Comparison of ENCODE assay signal across 8 cellular contexts in genomic region chr3:194141415-194142155, GRCh38. TPM values are rescaled to one million over a fixed set of nuclear protein-coding genes. Genes with fewer than 3 reads are reported as not detected.
DNase-seq lines count a peak whose midpoint lies in the region; ATAC-seq and TF ChIP-seq lines count a peak whose summit lies in the region.

No MANE protein-coding gene starts in this region.

- H3K36me3 Mint-ChIP-seq in activated CD8-positive, alpha-beta T cell treated with anti-CD3 and anti-CD28 coated beads, Interleukin-2, amount 10 ng/mL, durations not matched to agents 7 days and 5 days (ENCODE audit: low read depth) = no peaks in the 10 kb centered on the region

- peaks cover 3 to 8% of the 10 kb centered on the region in 2 donors for H3K4me1 ChIP-seq in lung (ENCODE audit: control insufficient read depth in 2 of 2, insufficient read depth in 2 of 2, low read length in 2 of 2)

- WGBS in lung, 2 donors = 2 to 7% methylated on average over 35 to 65 of the region's 65 CpGs

- H3K27me3 ChIP-seq in lung (ENCODE audit: control insufficient read depth, insufficient read depth) = no peaks in the 10 kb centered on the region

- peaks cover 62% of the 10 kb centered on the region for H3K27me3 Mint-ChIP-seq in activated CD8-positive, alpha-beta T cell treated with anti-CD3 and anti-CD28 coated beads, Interleukin-2, amount 10 ng/mL, durations not matched to agents 7 days and 5 days (ENCODE audit: low read depth)

- H3K4me1 Mint-ChIP-seq in activated CD8-positive, alpha-beta T cell treated with anti-CD3 and anti-CD28 coated beads, Interleukin-2, amount 10 ng/mL, durations not matched to agents 7 days and 5 days (ENCODE audit: low read depth) = peaks cover 39% of the 10 kb centered on the region

- H3K27ac ChIP-seq in lung (ENCODE audit: low read depth in 1 of 2, low read length in 1 of 2) = peak overlapping the region; percentile 98 to 99

- no peak for TF ChIP-seq CTCF in lung (IDR thresholded peaks at IDR 0.05; ENCODE audit: control extremely low read depth, extremely low read depth)

- CTCF ChIA-PET in activated CD8-positive, alpha-beta T cell treated with anti-CD3 and anti-CD28 coated beads, Interleukin-2, amount 10 ng/mL, durations not matched to agents 7 days and 5 days (lab: Charles Lee) = interaction anchor here (0.8 to 2.1 kb wide), 4 partner anchors 13 to 361 kb away, joined by 3 to 11 read pairs (median 5); no protein-coding TSS in a partner anchor

- peak; percentile 18 to 76 for DNase-seq in NCI-H446 (lab: John Stamatoyannopoulos, UW)
- no peak for DNase-seq in NCI-H446 treated with DMSO at 0.1 percent for 48 hours (lab: John Stamatoyannopoulos, UW)
- peak; percentile 88 for DNase-seq in NCI-H510A (lab: John Stamatoyannopoulos, UW)
- DNase-seq in activated CD8-positive, alpha-beta T cell treated with anti-CD3 and anti-CD28 coated beads, Interleukin-2, amount 10 ng/mL, durations not matched to agents 7 days and 5 days = peak; percentile 72
- DNase-seq in effector CD4-positive, alpha-beta T cell = peak; percentile 35
- peak; percentile 88 for DNase-seq in lung (ENCODE audit: low spot score)
- DNase-seq in stimulated activated CD4-positive, alpha-beta T cell treated with anti-CD3 and anti-CD28 coated beads, TNF-alpha, amount 100 ng/mL, for 1 hour (ENCODE audit: low read depth in 3 of 3, low spot score in 1 of 3) = peak in 2 of 3 donors; percentile 8 to 61

- no peaks in the 10 kb centered on the region for H3K36me3 ChIP-seq in lung (ENCODE audit: control insufficient read depth in 2 of 2, insufficient read depth in 2 of 2, low read length in 2 of 2)

- ATAC-seq in HG03095 (IDR thresholded peaks at IDR 0.05; ENCODE audit: unreplicated experiment) (peak; percentile 30), lung (ENCODE audit: insufficient read depth, low FRiP score) (peak; percentile 82)
- peak; percentile 59 for ATAC-seq in activated CD8-positive, alpha-beta T cell treated with anti-CD3 and anti-CD28 coated beads, Interleukin-2, amount 10 ng/mL, durations not matched to agents 7 days and 5 days

- no peaks in the 10 kb centered on the region for H3K9me3 ChIP-seq in lung (ENCODE audit: control insufficient read depth in 2 of 2, insufficient read depth in 1 of 2, low read length in 1 of 2)

- POLR2A ChIA-PET in activated CD8-positive, alpha-beta T cell treated with anti-CD3 and anti-CD28 coated beads, Interleukin-2, amount 10 ng/mL, durations not matched to agents 7 days and 5 days (lab: Charles Lee) = no interaction called here

- peak overlapping the region; percentile 54 for H3K4me3 Mint-ChIP-seq in activated CD8-positive, alpha-beta T cell treated with anti-CD3 and anti-CD28 coated beads, Interleukin-2, amount 10 ng/mL, durations not matched to agents 7 days and 5 days

- H3K9me3 Mint-ChIP-seq in activated CD8-positive, alpha-beta T cell treated with anti-CD3 and anti-CD28 coated beads, Interleukin-2, amount 10 ng/mL, durations not matched to agents 7 days and 5 days (ENCODE audit: insufficient read depth) = no peaks in the 10 kb centered on the region

- peak overlapping the region; percentile 44 for H3K4me3 ChIP-seq in lung

- H3K27ac Mint-ChIP-seq in activated CD8-positive, alpha-beta T cell treated with anti-CD3 and anti-CD28 coated beads, Interleukin-2, amount 10 ng/mL, durations not matched to agents 7 days and 5 days = peak overlapping the region; percentile 39

RNA-seq across cellular contexts. Expression of gene HES1, which starts 5.6 kb away (rescaled TPM):
- total RNA-seq in activated CD8-positive, alpha-beta T cell treated with anti-CD3 and anti-CD28 coated beads, Interleukin-2, amount 10 ng/mL, durations not matched to agents 7 days and 5 days = not detected
- total RNA-seq in lung = 10 to 100 TPM; 30.8 to 70.6 TPM
- 10 to 100 TPM; 16.5 to 24.3 TPM for polyA plus RNA-seq in lung

Comparison
In these comparisons a context has a peak if more than half of its experiments do, and no peak if none do; other contexts are left out.
1. ATAC-seq: peak in every context shown above with its lines; median percentile 82 in lung; 59 in activated CD8-positive, alpha-beta T cell treated with anti-CD3 and anti-CD28 coated beads, Interleukin-2, amount 10 ng/mL, durations not matched to agents 7 days and 5 days; 30 in HG03095.
2. RNA of gene HES1, which starts 5.6 kb away (total RNA-seq): 30.8 to 70.6 TPM in lung; not detected in activated CD8-positive, alpha-beta T cell treated with anti-CD3 and anti-CD28 coated beads, Interleukin-2, amount 10 ng/mL, durations not matched to agents 7 days and 5 days; every median in the first group is over 10 times any median in the second.